Comparison of ENCODE assay signal across 8 cellular contexts in the genomic region with DNA sequence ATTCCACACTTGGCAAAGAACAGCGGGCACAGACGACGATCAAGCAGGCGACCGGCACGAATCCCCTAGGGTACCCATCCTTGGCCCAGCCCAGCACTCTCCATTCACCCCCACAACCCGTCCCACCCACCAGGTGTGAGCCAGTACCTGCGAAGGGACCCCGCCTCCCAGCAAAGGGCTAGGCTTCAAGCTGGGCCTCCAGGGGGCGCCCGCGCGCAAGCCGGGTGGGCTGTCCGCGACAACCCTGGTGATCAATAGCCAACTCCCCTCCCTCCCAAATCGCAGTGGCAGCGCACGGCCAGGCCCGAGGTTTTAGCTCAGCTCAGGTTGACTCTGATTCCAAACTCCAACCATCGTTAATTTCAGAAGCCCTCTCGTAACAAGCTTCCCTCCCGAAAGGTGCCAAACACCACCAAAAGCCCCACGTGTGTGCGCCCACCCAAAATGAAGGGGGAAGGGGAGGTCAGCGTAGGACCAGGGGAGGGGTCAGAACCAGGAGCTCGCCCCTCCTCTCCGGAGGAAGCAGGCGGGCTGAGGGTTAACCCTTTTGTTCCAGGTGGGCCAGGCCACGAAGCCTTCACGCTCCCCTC. TPM values are rescaled to one million over a fixed set of nuclear protein-coding genes. Genes with fewer than 3 reads are reported as not detected.
DNase-seq lines count a peak whose midpoint lies in the region; ATAC-seq, FAIRE-seq and TF ChIP-seq lines count a peak whose summit lies in the region.

No MANE protein-coding gene starts in this region.

- H3K9ac ChIP-seq in endothelial cell of umbilical vein (replicated peaks; ENCODE audit: extremely low read depth, insufficient read depth, low read length) = peak overlapping the region; percentile 71

- peaks cover 10 to 30% of the 10 kb centered on the region in 2 experiments for H3K27me3 ChIP-seq in endothelial cell of umbilical vein (ENCODE audit: control insufficient read depth in 2 of 2, insufficient read depth in 2 of 2, low read length in 2 of 2)
- peaks cover 0 to 10% of the 10 kb centered on the region in 2 donors for H3K27me3 ChIP-seq in naive thymus-derived CD4-positive, alpha-beta T cell (ENCODE audit: control insufficient read depth in 2 of 2, insufficient read depth in 2 of 2, low read length in 2 of 2)

- H3K4me2 ChIP-seq in endothelial cell of umbilical vein (ENCODE audit: insufficient read depth, low read length) = peak overlapping the region; percentile 89

- peak overlapping the region; percentile 99 for H2AFZ ChIP-seq in endothelial cell of umbilical vein (ENCODE audit: low read depth, low read length)

- H3K4me1 ChIP-seq in endothelial cell of umbilical vein (ENCODE audit: control insufficient read depth, extremely low read depth, insufficient read depth, low read length) = peaks cover 14% of the 10 kb centered on the region
- no peaks in the 10 kb centered on the region for H3K4me1 ChIP-seq in naive thymus-derived CD4-positive, alpha-beta T cell (ENCODE audit: control insufficient read depth in 2 of 2, insufficient read depth in 2 of 2, low read length in 2 of 2)

- peak in 3 of 4 experiments; percentile 11 to 24 (median 20) for DNase-seq in activated CD4-positive, CD25-positive, alpha-beta regulatory T cell (lab: John Stamatoyannopoulos, UW)
- DNase-seq in NCI-H510A treated with DMSO at 0.1 percent for 48 hours (lab: John Stamatoyannopoulos, UW) (peak; percentile 74), endothelial cell of umbilical vein (ENCODE audit: low read depth, low spot score) (peak; percentile 62), middle frontal gyrus (ENCODE audit: extremely low spot score, low spot score) (no peak)
- peak; percentile 71 for DNase-seq in activated CD8-positive, alpha-beta memory T cell treated with anti-CD3 and anti-CD28 coated beads, Interleukin-2, amount 10 ng/mL, durations not matched to agents 7 days and 5 days
- DNase-seq in naive thymus-derived CD4-positive, alpha-beta T cell = peak in 8 of 9 donors; percentile 7 to 79 (median 26)

- H3K27me3 Mint-ChIP-seq in activated CD8-positive, alpha-beta memory T cell treated with anti-CD3 and anti-CD28 coated beads, Interleukin-2, amount 10 ng/mL, durations not matched to agents 7 days and 5 days = peaks cover 76% of the 10 kb centered on the region
- peaks cover 47 to 75% (median 65%) of the 10 kb centered on the region in 5 donors for H3K27me3 Mint-ChIP-seq in naive thymus-derived CD4-positive, alpha-beta T cell
- peaks cover 74% of the 10 kb centered on the region for H3K27me3 Mint-ChIP-seq in stimulated activated memory B cell treated with anti-CD40 and anti-IgM and Interleukin-4, amounts not matched to agents 10 μg/mL and 1 μg/mL and 100 μg/mL, for 72 hours

- intact Hi-C loops in endothelial cell of umbilical vein (cut with micrococcal nuclease) = loop anchor here (1.0 to 5.0 kb wide), 7 partner anchors 103 to 283 kb away; no protein-coding TSS in a partner anchor
- intact Hi-C loops in naive thymus-derived CD4-positive, alpha-beta T cell (cut with micrococcal nuclease) = loop anchor here in 1 of 2 donors (1.0 kb wide), 1 partner anchor 283 kb away; no protein-coding TSS in a partner anchor

- POLR2A ChIA-PET in endothelial cell of umbilical vein (lab: Charles Lee) = no interaction called here
- POLR2A ChIA-PET in naive thymus-derived CD4-positive, alpha-beta T cell (lab: Charles Lee) = no interaction called here

- CTCF ChIA-PET in activated CD8-positive, alpha-beta memory T cell treated with anti-CD3 and anti-CD28 coated beads, Interleukin-2, amount 10 ng/mL, durations not matched to agents 7 days and 5 days (lab: Charles Lee) = interaction anchor here (0.8 to 1.8 kb wide), 14 partner anchors 9 to 574 kb away, joined by 3 to 9 read pairs (median 3); no protein-coding TSS in a partner anchor
- CTCF ChIA-PET in endothelial cell of umbilical vein (lab: Charles Lee) = interaction anchor here (0.7 to 2.5 kb wide), 39 partner anchors 9 to 284 kb away, joined by 3 to 64 read pairs (median 4); no protein-coding TSS in a partner anchor
- CTCF ChIA-PET in naive thymus-derived CD4-positive, alpha-beta T cell (lab: Charles Lee) = no interaction called here

- H3K36me3 ChIP-seq in endothelial cell of umbilical vein (ENCODE audit: control insufficient read depth in 2 of 2, extremely low read depth in 1 of 2, insufficient read depth in 2 of 2, low read length in 2 of 2) = no peaks in the 10 kb centered on the region
- H3K36me3 ChIP-seq in naive thymus-derived CD4-positive, alpha-beta T cell (ENCODE audit: control insufficient read depth in 2 of 3, insufficient read depth in 3 of 3, low read length in 3 of 3) = no peaks in the 10 kb centered on the region

- ATAC-seq in activated CD4-positive, CD25-positive, alpha-beta regulatory T cell treated with anti-CD3 and anti-CD28 coated beads, Interleukin-2, amount 50 U/mL, for 24 hours = no peak
- peak; percentile 61 for ATAC-seq in activated CD8-positive, alpha-beta memory T cell treated with anti-CD3 and anti-CD28 coated beads, Interleukin-2, amount 10 ng/mL, durations not matched to agents 7 days and 5 days
- peak; percentile 54 for ATAC-seq in naive thymus-derived CD4-positive, alpha-beta T cell
- ATAC-seq in stimulated activated memory B cell treated with anti-CD40 and anti-IgM and Interleukin-4, amounts not matched to agents 10 μg/mL and 1 μg/mL and 100 μg/mL, for 72 hours = peak; percentile 50

- no TSS peak for BruUV-seq in endothelial cell of umbilical vein (replicated peaks; lab: Mats Ljungman, UMichigan)

- no peak overlapping the region for H3K27ac ChIP-seq in endothelial cell of umbilical vein (ENCODE audit: insufficient read depth, low read depth, low read length)
- no peak overlapping the region for H3K27ac ChIP-seq in naive thymus-derived CD4-positive, alpha-beta T cell (ENCODE audit: low read depth, low read length)

- H3K9me1 ChIP-seq in endothelial cell of umbilical vein (replicated peaks; ENCODE audit: control insufficient read depth, extremely low read depth, insufficient read depth, low read length) = peaks cover 2% of the 10 kb centered on the region

- TF ChIP-seq CTCF in endothelial cell of umbilical vein (IDR thresholded peaks at IDR 0.05; ENCODE audit: extremely low read depth in 1 of 2, insufficient read depth in 1 of 2, low read depth in 1 of 2, low read length in 2 of 2) = peak; percentile 95 to 99

- no peaks in the 10 kb centered on the region for H3K9me3 Mint-ChIP-seq in activated CD8-positive, alpha-beta memory T cell treated with anti-CD3 and anti-CD28 coated beads, Interleukin-2, amount 10 ng/mL, durations not matched to agents 7 days and 5 days (ENCODE audit: low read depth)
- H3K9me3 Mint-ChIP-seq in naive thymus-derived CD4-positive, alpha-beta T cell = peaks cover 0 to 2% (median 0%) of the 10 kb centered on the region in 11 donors
- no peaks in the 10 kb centered on the region for H3K9me3 Mint-ChIP-seq in stimulated activated memory B cell treated with anti-CD40 and anti-IgM and Interleukin-4, amounts not matched to agents 10 μg/mL and 1 μg/mL and 100 μg/mL, for 72 hours

- no peaks in the 10 kb centered on the region for H3K79me2 ChIP-seq in endothelial cell of umbilical vein (ENCODE audit: control insufficient read depth, insufficient read depth, low read length)

- H3K4me3 Mint-ChIP-seq in activated CD8-positive, alpha-beta memory T cell treated with anti-CD3 and anti-CD28 coated beads, Interleukin-2, amount 10 ng/mL, durations not matched to agents 7 days and 5 days = no peak overlapping the region
- peak overlapping the region in 8 of 10 donors; percentile 27 to 80 (median 40) for H3K4me3 Mint-ChIP-seq in naive thymus-derived CD4-positive, alpha-beta T cell
- H3K4me3 Mint-ChIP-seq in stimulated activated memory B cell treated with anti-CD40 and anti-IgM and Interleukin-4, amounts not matched to agents 10 μg/mL and 1 μg/mL and 100 μg/mL, for 72 hours = no peak overlapping the region

- TF ChIP-seq POLR2A in endothelial cell of umbilical vein (IDR thresholded peaks at IDR 0.05; ENCODE audit: low read depth, low read length) = no peak

- peak overlapping the region; percentile 32 for H3K27ac Mint-ChIP-seq in activated CD8-positive, alpha-beta memory T cell treated with anti-CD3 and anti-CD28 coated beads, Interleukin-2, amount 10 ng/mL, durations not matched to agents 7 days and 5 days
- peak overlapping the region in 1 of 9 donors; percentile 49 for H3K27ac Mint-ChIP-seq in naive thymus-derived CD4-positive, alpha-beta T cell
- H3K27ac Mint-ChIP-seq in stimulated activated memory B cell treated with anti-CD40 and anti-IgM and Interleukin-4, amounts not matched to agents 10 μg/mL and 1 μg/mL and 100 μg/mL, for 72 hours = no peak overlapping the region

- H3K4me1 Mint-ChIP-seq in activated CD8-positive, alpha-beta memory T cell treated with anti-CD3 and anti-CD28 coated beads, Interleukin-2, amount 10 ng/mL, durations not matched to agents 7 days and 5 days = peaks cover 8% of the 10 kb centered on the region
- H3K4me1 Mint-ChIP-seq in naive thymus-derived CD4-positive, alpha-beta T cell = peaks cover 5 to 18% (median 16%) of the 10 kb centered on the region in 7 donors
- peaks cover 6% of the 10 kb centered on the region for H3K4me1 Mint-ChIP-seq in stimulated activated memory B cell treated with anti-CD40 and anti-IgM and Interleukin-4, amounts not matched to agents 10 μg/mL and 1 μg/mL and 100 μg/mL, for 72 hours

- dilution Hi-C loops in endothelial cell of umbilical vein (cut with MboI; ENCODE audit: extremely low pct_ligation_motif_present, low sequenced_read_pairs) = no loop called here

- peak overlapping the region; percentile 49 to 80 (median 78) for H3K4me3 ChIP-seq in endothelial cell of umbilical vein (replicated peaks in 1 of 3; ENCODE audit: insufficient read depth in 1 of 3, low read depth in 1 of 3, low read length in 3 of 3)
- H3K4me3 ChIP-seq in naive thymus-derived CD4-positive, alpha-beta T cell (ENCODE audit: low read length) = peak overlapping the region; percentile 20

- FAIRE-seq in endothelial cell of umbilical vein (lab: Jason Lieb, UNC) = peak; percentile 66

- H3K36me3 Mint-ChIP-seq in activated CD8-positive, alpha-beta memory T cell treated with anti-CD3 and anti-CD28 coated beads, Interleukin-2, amount 10 ng/mL, durations not matched to agents 7 days and 5 days = no peaks in the 10 kb centered on the region
- no peaks in the 10 kb centered on the region for H3K36me3 Mint-ChIP-seq in naive thymus-derived CD4-positive, alpha-beta T cell
- no peaks in the 10 kb centered on the region for H3K36me3 Mint-ChIP-seq in stimulated activated memory B cell treated with anti-CD40 and anti-IgM and Interleukin-4, amounts not matched to agents 10 μg/mL and 1 μg/mL and 100 μg/mL, for 72 hours

- no peaks in the 10 kb centered on the region for H4K20me1 ChIP-seq in endothelial cell of umbilical vein (replicated peaks; ENCODE audit: control insufficient read depth, extremely low read depth, insufficient read depth, low read length)

- H3K9me3 ChIP-seq in endothelial cell of umbilical vein (replicated peaks; ENCODE audit: control insufficient read depth, insufficient read depth, low read length) = no peaks in the 10 kb centered on the region
- no peaks in the 10 kb centered on the region for H3K9me3 ChIP-seq in naive thymus-derived CD4-positive, alpha-beta T cell (ENCODE audit: control insufficient read depth in 2 of 3, low read length in 3 of 3)

RNA-seq across cellular contexts. Expression of a gene that starts 2.1 kb away (rescaled TPM):
- total RNA-seq in activated CD8-positive, alpha-beta memory T cell treated with anti-CD3 and anti-CD28 coated beads, Interleukin-2, amount 10 ng/mL, durations not matched to agents 7 days and 5 days = under 1 TPM; 0.06 to 0.37 TPM
- total RNA-seq in endothelial cell of umbilical vein = 1.4 and 1.9 TPM in 2 replicates
- polyA plus RNA-seq in endothelial cell of umbilical vein = 0.67 and 1.3 TPM in 2 replicates
- polyA plus RNA-seq in endothelial cell of umbilical vein (2011; cell fraction: cytosol; rRNA removed) = 0.28 and 0.48 TPM in 2 replicates
- polyA plus RNA-seq in endothelial cell of umbilical vein (2011; cell fraction: nucleus; rRNA removed) = 6.5 and 6.8 TPM in 2 replicates
- 0.51 and 1.00 TPM in 2 replicates for polyA plus RNA-seq in endothelial cell of umbilical vein (2012)
- polyA minus RNA-seq in endothelial cell of umbilical vein = 0.98 and 3.3 TPM in 2 replicates
- 1.5 TPM for polyA minus RNA-seq in endothelial cell of umbilical vein (2011; cell fraction: cytosol; rRNA and poly(A)+ RNA removed)
- polyA minus RNA-seq in endothelial cell of umbilical vein (2011; cell fraction: nucleus; rRNA and poly(A)+ RNA removed) = 1.4 and 2.7 TPM in 2 replicates
- under 1 TPM in 3 of 5 experiments, not detected in 2; 0.15 to 0.32 (median 0.17) TPM for total RNA-seq in naive thymus-derived CD4-positive, alpha-beta T cell
- not detected for polyA plus RNA-seq in naive thymus-derived CD4-positive, alpha-beta T cell

RNA-seq across cellular contexts. Expression of a gene that starts 32.0 kb away (rescaled TPM):
- total RNA-seq in activated CD8-positive, alpha-beta memory T cell treated with anti-CD3 and anti-CD28 coated beads, Interleukin-2, amount 10 ng/mL, durations not matched to agents 7 days and 5 days = 1 to 10 TPM in 1 of 2 experiments, under 1 TPM in 1; 0.38 to 2.4 TPM
- 35.2 and 41.5 TPM in 2 replicates for total RNA-seq in endothelial cell of umbilical vein
- 18.5 and 20.9 TPM in 2 replicates for polyA plus RNA-seq in endothelial cell of umbilical vein
- 16.6 and 17.8 TPM in 2 replicates for polyA plus RNA-seq in endothelial cell of umbilical vein (2011; cell fraction: cytosol; rRNA removed)
- 25.9 and 26.1 TPM in 2 replicates for polyA plus RNA-seq in endothelial cell of umbilical vein (2011; cell fraction: nucleus; rRNA removed)
- 21.5 and 23.6 TPM in 2 replicates for polyA plus RNA-seq in endothelial cell of umbilical vein (2012)
- polyA minus RNA-seq in endothelial cell of umbilical vein = 85.7 and 89.7 TPM in 2 replicates
- polyA minus RNA-seq in endothelial cell of umbilical vein (2011; cell fraction: cytosol; rRNA and poly(A)+ RNA removed) = 12.4 TPM
- 29.2 and 31.2 TPM in 2 replicates for polyA minus RNA-seq in endothelial cell of umbilical vein (2011; cell fraction: nucleus; rRNA and poly(A)+ RNA removed)
- 1 to 10 TPM in 2 of 5 experiments, under 1 TPM in 2, not detected in 1; 0.05 to 2.0 (median 0.83) TPM for total RNA-seq in naive thymus-derived CD4-positive, alpha-beta T cell
- not detected for polyA plus RNA-seq in naive thymus-derived CD4-positive, alpha-beta T cell

Comparison
In these comparisons a context has a peak if more than half of its experiments do, and no peak if none do; other contexts are left out.
1. ATAC-seq: peak in activated CD8-positive, alpha-beta memory T cell treated with anti-CD3 and anti-CD28 coated beads, Interleukin-2, amount 10 ng/mL, durations not matched to agents 7 days and 5 days (single experiment), naive thymus-derived CD4-positive, alpha-beta T cell (single experiment) and stimulated activated memory B cell treated with anti-CD40 and anti-IgM and Interleukin-4, amounts not matched to agents 10 μg/mL and 1 μg/mL and 100 μg/mL, for 72 hours (single experiment); none in activated CD4-positive, CD25-positive, alpha-beta regulatory T cell treated with anti-CD3 and anti-CD28 coated beads, Interleukin-2, amount 50 U/mL, for 24 hours (0 of 2).
2. H3K4me3 Mint-ChIP-seq: peak in naive thymus-derived CD4-positive, alpha-beta T cell (8 of 10); none in activated CD8-positive, alpha-beta memory T cell treated with anti-CD3 and anti-CD28 coated beads, Interleukin-2, amount 10 ng/mL, durations not matched to agents 7 days and 5 days (single experiment) and stimulated activated memory B cell treated with anti-CD40 and anti-IgM and Interleukin-4, amounts not matched to agents 10 μg/mL and 1 μg/mL and 100 μg/mL, for 72 hours (single experiment).
3. RNA of a gene that starts 32.0 kb away (total RNA-seq): 35.2 to 41.5 TPM in endothelial cell of umbilical vein; 0.38 to 2.4 TPM in activated CD8-positive, alpha-beta memory T cell treated with anti-CD3 and anti-CD28 coated beads, Interleukin-2, amount 10 ng/mL, durations not matched to agents 7 days and 5 days and 0.05 to 2.0 TPM in naive thymus-derived CD4-positive, alpha-beta T cell; every median in the first group is over 10 times any median in the second.